Comparison of ENCODE assay signal across 17 cellular contexts in the genomic region with DNA sequence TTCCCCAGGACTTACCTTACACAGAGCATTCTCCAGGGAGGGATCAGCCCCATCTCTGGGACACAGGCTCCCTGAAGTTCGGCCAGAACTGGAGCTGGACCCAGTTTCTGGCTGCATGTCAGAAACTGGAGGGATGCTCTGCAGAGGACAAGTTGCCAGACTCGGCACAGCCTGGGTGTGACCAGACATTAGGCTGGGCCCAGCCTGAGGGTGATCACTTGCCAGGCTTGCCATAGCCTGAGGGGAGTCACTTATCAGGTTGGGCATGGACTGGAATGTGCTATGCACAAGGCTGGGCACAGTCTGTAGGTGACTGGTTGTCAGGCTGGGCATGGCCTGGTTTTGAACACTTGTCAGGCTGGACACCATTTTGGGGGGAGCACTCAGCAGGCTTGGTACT. TPM values are rescaled to one million over a fixed set of nuclear protein-coding genes. Genes with fewer than 3 reads are reported as not detected.
A peak's percentile ranks its signal among the peaks of the same experiment; 100 is the strongest.
DNase-seq lines count a peak whose midpoint lies in the region; ATAC-seq and TF ChIP-seq lines count a peak whose summit lies in the region.
"Had no signal": no experiment of that assay in that cellular context is flagged by ENCODE, and none has a peak within 500 bp of the region (broad histone marks: within the 10 kb centered on the region; RNA-seq: fewer than 3 reads in every experiment).

No MANE protein-coding gene starts in this region.

- no peaks in the 10 kb centered on the region for H3K9me3 ChIP-seq in upper lobe of right lung
- H3K9me3 ChIP-seq: BLaER1, Caco-2 had no signal

- H3K4me3 ChIP-seq in upper lobe of right lung, result no peak overlapping the region
- H3K4me3 ChIP-seq: BLaER1 had no signal

- H3K27ac ChIP-seq in foreskin keratinocyte (no peak overlapping the region), upper lobe of right lung (no peak overlapping the region)
- H3K27ac ChIP-seq: 22Rv1, BLaER1 had no signal

- ATAC-seq in Right ventricle myocardium inferior (peak; percentile 80), foreskin keratinocyte (peak; percentile 14), left ventricle myocardium superior (peak; percentile 90), upper lobe of right lung (peak; percentile 28), GM19395 (IDR thresholded peaks at IDR 0.05; ENCODE audit: unreplicated experiment) (no peak), HG02884 (IDR thresholded peaks at IDR 0.05; ENCODE audit: unreplicated experiment) (no peak)

- H3K27me3 ChIP-seq in foreskin keratinocyte (no peaks in the 10 kb centered on the region), upper lobe of right lung (no peaks in the 10 kb centered on the region)
- H3K27me3 ChIP-seq: BLaER1 had no signal

- DNase-seq in Right ventricle myocardium inferior (ENCODE audit: missing footprints), result no peak
- no peak for DNase-seq in cardiac septum (ENCODE audit: low spot score)
- DNase-seq in foreskin keratinocyte, result no peak
- DNase-seq in left ventricle myocardium superior, result peak; percentile 55
- no peak for DNase-seq in upper lobe of right lung
- no peak for DNase-seq in amniotic stem cell (lab: John Stamatoyannopoulos, UW)
- DNase-seq: Caco-2; CD8-positive, alpha-beta memory T cell; DND-41; GF-D8; HCEC 1CT; HFFc6 had no signal

- no peaks in the 10 kb centered on the region for H3K4me1 ChIP-seq in foreskin keratinocyte
- H3K4me1 ChIP-seq in upper lobe of right lung, result no peaks in the 10 kb centered on the region
- H3K4me1 ChIP-seq: BLaER1, Caco-2 had no signal

- TF ChIP-seq CTCF in foreskin keratinocyte (conservative IDR thresholded peaks at IDR 0.05) (no peak), upper lobe of right lung (IDR thresholded peaks at IDR 0.05) (no peak)

- intact Hi-C loops in Right ventricle myocardium inferior (cut with DNase I), result no loop called here
- intact Hi-C loops in cardiac septum (cut with DNase I), result no loop called here
- intact Hi-C loops in left ventricle myocardium superior (cut with micrococcal nuclease), result no loop called here
- intact Hi-C loops in upper lobe of right lung (cut with DNase I), result no loop called here

- H3K36me3 ChIP-seq in upper lobe of right lung, result peaks cover 40% of the 10 kb centered on the region

RNA-seq across cellular contexts. Expression of gene STK33, which starts 30.7 kb away (rescaled TPM):
- 23.9 TPM for total RNA-seq in Right ventricle myocardium inferior
- total RNA-seq in cardiac septum, result 24.8 TPM
- total RNA-seq in foreskin keratinocyte, result 0.39 and 0.54 TPM in 2 replicates
- polyA plus RNA-seq in foreskin keratinocyte, result 0.37 and 0.43 TPM in 2 replicates
- 22.4 TPM for total RNA-seq in left ventricle myocardium superior
- total RNA-seq in upper lobe of right lung, result 9.4 TPM
- total RNA-seq: A673 had no signal

RNA-seq across cellular contexts. Expression of gene TRIM66, which starts 57.8 kb away (rescaled TPM):
- total RNA-seq in Right ventricle myocardium inferior (3.5 TPM), cardiac septum (3.0 TPM), foreskin keratinocyte (2.2 and 2.5 TPM in 2 replicates), left ventricle myocardium superior (2.6 TPM), upper lobe of right lung (15.0 TPM)
- polyA plus RNA-seq in foreskin keratinocyte, result 0.40 and 0.45 TPM in 2 replicates

RNA-seq across cellular contexts. Expression of gene RPL27A, which starts 57.9 kb away (rescaled TPM):
- total RNA-seq in Right ventricle myocardium inferior, result 679 TPM
- total RNA-seq in cardiac septum, result 462 TPM
- total RNA-seq in foreskin keratinocyte, result 1,979 and 2,135 TPM in 2 replicates
- 3,013 and 3,395 TPM in 2 replicates for polyA plus RNA-seq in foreskin keratinocyte
- 588 TPM for total RNA-seq in left ventricle myocardium superior
- total RNA-seq in upper lobe of right lung, result 835 TPM

Comparison
In these comparisons a context has a peak if more than half of its experiments do, and no peak if none do; other contexts are left out.
1. ATAC-seq: peak in Right ventricle myocardium inferior (single experiment), foreskin keratinocyte (single experiment), left ventricle myocardium superior (single experiment) and upper lobe of right lung (single experiment); none in GM19395 (single experiment) and HG02884 (single experiment).